Comparison of ENCODE assay signal across 27 cellular contexts in genomic region chr6:75800133-75800532, GRCh38. TPM values are rescaled to one million over a fixed set of nuclear protein-coding genes. Genes with fewer than 3 reads are reported as not detected.
DNase-seq lines count a peak whose midpoint lies in the region; ATAC-seq and TF ChIP-seq lines count a peak whose summit lies in the region.
"Had no signal": no experiment of that assay in that cellular context is flagged by ENCODE, and none has a peak within 500 bp of the region (broad histone marks: within the 10 kb centered on the region; RNA-seq: fewer than 3 reads in every experiment).

No MANE protein-coding gene starts in this region.

- peaks cover 2% of the 10 kb centered on the region for H3K9me3 Mint-ChIP-seq in CD8-positive, alpha-beta T cell
- H3K9me3 Mint-ChIP-seq: activated naive CD8-positive, alpha-beta T cell treated with anti-CD3 and anti-CD28 coated beads, Interleukin-2, amount 10 ng/mL, durations not matched to agents 7 days and 5 days; immature natural killer cell; stimulated activated memory B cell treated with anti-CD40 and anti-IgM and Interleukin-4, amounts not matched to agents 10 μg/mL and 1 μg/mL and 100 μg/mL, for 72 hours had no signal

- peak overlapping the region; percentile 14 for H3K27ac ChIP-seq in smooth muscle cell (ENCODE audit: low read depth)
- H3K27ac ChIP-seq in CD8-positive, alpha-beta T cell (ENCODE audit: low read depth, low read length): no peak overlapping the region
- H3K27ac ChIP-seq: ascending aorta, C4-2B, KMS-11, ovary, Peyer's patch, transverse colon had no signal

- peaks cover 5% of the 10 kb centered on the region for H4K20me1 ChIP-seq in smooth muscle cell (ENCODE audit: low read depth)

- H3K36me3 ChIP-seq in smooth muscle cell (ENCODE audit: low read depth): no peaks in the 10 kb centered on the region
- no peaks in the 10 kb centered on the region for H3K36me3 ChIP-seq in CD8-positive, alpha-beta T cell (ENCODE audit: insufficient read depth, low read length)
- H3K36me3 ChIP-seq: ascending aorta, ovary, Peyer's patch, transverse colon had no signal

- DNase-seq in NCI-H1105 treated with DMSO at 0.1 percent for 48 hours (lab: John Stamatoyannopoulos, UW) (peak; percentile 43), NCI-H1105 (lab: John Stamatoyannopoulos, UW) (no peak), NCI-H128 (lab: John Stamatoyannopoulos, UW; ENCODE audit: unreplicated experiment) (peak; percentile 22), NCI-H524 (lab: John Stamatoyannopoulos, UW) (peak; percentile 39 to 85), smooth muscle cell (lab: John Stamatoyannopoulos, UW; ENCODE audit: unreplicated experiment) (no peak)
- DNase-seq in CD8-positive, alpha-beta T cell: no peak
- DNase-seq: activated CD8-positive, alpha-beta memory T cell treated with anti-CD3 and anti-CD28 coated beads, Interleukin-2, amount 10 ng/mL, durations not matched to agents 7 days and 5 days; activated gamma-delta T cell treated with Interleukin-2 at 50 U/mL for 16 hours; activated naive CD8-positive, alpha-beta T cell treated with anti-CD3 and anti-CD28 coated beads, Interleukin-2, amount 10 ng/mL, durations not matched to agents 7 days and 5 days; activated T-cell treated with anti-CD3 and anti-CD28 coated beads, Interleukin-2, amount 50 U/mL, for 48 hours; effector CD8-positive, alpha-beta T cell; immature natural killer cell; left colon; mesenchymal stem cell; NCI-H1930; NCI-H69; ovary; Peyer's patch; SHP77; T-helper 2 cell; transverse colon had no signal

- H3K27me3 Mint-ChIP-seq in CD8-positive, alpha-beta T cell (ENCODE audit: low read depth): peaks cover 10% of the 10 kb centered on the region

- H3K9me3 ChIP-seq in smooth muscle cell (replicated peaks; ENCODE audit: low read depth): no peaks in the 10 kb centered on the region
- H3K9me3 ChIP-seq in CD8-positive, alpha-beta T cell (ENCODE audit: low read length): no peaks in the 10 kb centered on the region
- H3K9me3 ChIP-seq: ascending aorta, ovary, Peyer's patch, transverse colon had no signal

- H3K4me2 ChIP-seq in smooth muscle cell: no peak overlapping the region
- H3K4me2 ChIP-seq: KMS-11 had no signal

- ATAC-seq in CD8-positive, alpha-beta T cell: no peak
- no peak for ATAC-seq in GM19452 (IDR thresholded peaks at IDR 0.05; ENCODE audit: unreplicated experiment)
- ATAC-seq in GM18520 (IDR thresholded peaks at IDR 0.05; ENCODE audit: unreplicated experiment): no peak
- ATAC-seq: activated CD8-positive, alpha-beta memory T cell treated with anti-CD3 and anti-CD28 coated beads, Interleukin-2, amount 10 ng/mL, durations not matched to agents 7 days and 5 days; left colon; stimulated activated memory B cell treated with anti-CD40 and anti-IgM and Interleukin-4, amounts not matched to agents 10 μg/mL and 1 μg/mL and 100 μg/mL, for 72 hours had no signal

- H2AFZ ChIP-seq in smooth muscle cell (ENCODE audit: low read depth): no peak overlapping the region

- no peak overlapping the region for H3K9ac ChIP-seq in smooth muscle cell (ENCODE audit: low read depth)
- H3K9ac ChIP-seq: KMS-11 had no signal

- H3K36me3 Mint-ChIP-seq in CD8-positive, alpha-beta T cell: no peaks in the 10 kb centered on the region
- H3K36me3 Mint-ChIP-seq: activated CD8-positive, alpha-beta memory T cell treated with anti-CD3 and anti-CD28 coated beads, Interleukin-2, amount 10 ng/mL, durations not matched to agents 7 days and 5 days; activated naive CD8-positive, alpha-beta T cell treated with anti-CD3 and anti-CD28 coated beads, Interleukin-2, amount 10 ng/mL, durations not matched to agents 7 days and 5 days; stimulated activated memory B cell treated with anti-CD40 and anti-IgM and Interleukin-4, amounts not matched to agents 10 μg/mL and 1 μg/mL and 100 μg/mL, for 72 hours had no signal

- H3K4me1 Mint-ChIP-seq in CD8-positive, alpha-beta T cell (ENCODE audit: low read depth): no peaks in the 10 kb centered on the region
- H3K4me1 Mint-ChIP-seq: activated CD8-positive, alpha-beta memory T cell treated with anti-CD3 and anti-CD28 coated beads, Interleukin-2, amount 10 ng/mL, durations not matched to agents 7 days and 5 days; activated naive CD8-positive, alpha-beta T cell treated with anti-CD3 and anti-CD28 coated beads, Interleukin-2, amount 10 ng/mL, durations not matched to agents 7 days and 5 days; immature natural killer cell; stimulated activated memory B cell treated with anti-CD40 and anti-IgM and Interleukin-4, amounts not matched to agents 10 μg/mL and 1 μg/mL and 100 μg/mL, for 72 hours had no signal

- H3K4me3 ChIP-seq in smooth muscle cell: no peak overlapping the region
- no peak overlapping the region for H3K4me3 ChIP-seq in CD8-positive, alpha-beta T cell (ENCODE audit: low read depth, low read length)
- H3K4me3 ChIP-seq: ascending aorta, ovary, Peyer's patch, transverse colon had no signal

- WGBS in smooth muscle cell (ENCODE audit: low lambda C conversion rate): 80% methylated on average over 4 of the region's 4 CpGs

- POLR2A ChIA-PET in CD8-positive, alpha-beta T cell (lab: Charles Lee): no interaction called here

- peaks cover 5% of the 10 kb centered on the region for H3K4me1 ChIP-seq in smooth muscle cell (ENCODE audit: low read depth)
- no peaks in the 10 kb centered on the region for H3K4me1 ChIP-seq in CD8-positive, alpha-beta T cell (ENCODE audit: insufficient read depth, low read length)
- H3K4me1 ChIP-seq: ascending aorta, Peyer's patch, transverse colon had no signal

- CTCF ChIA-PET in CD8-positive, alpha-beta T cell (lab: Charles Lee): no interaction called here

- H3K27ac Mint-ChIP-seq in CD8-positive, alpha-beta T cell: no peak overlapping the region
- H3K27ac Mint-ChIP-seq: activated CD8-positive, alpha-beta memory T cell treated with anti-CD3 and anti-CD28 coated beads, Interleukin-2, amount 10 ng/mL, durations not matched to agents 7 days and 5 days; activated naive CD8-positive, alpha-beta T cell treated with anti-CD3 and anti-CD28 coated beads, Interleukin-2, amount 10 ng/mL, durations not matched to agents 7 days and 5 days; immature natural killer cell; stimulated activated memory B cell treated with anti-CD40 and anti-IgM and Interleukin-4, amounts not matched to agents 10 μg/mL and 1 μg/mL and 100 μg/mL, for 72 hours had no signal

- H3K27me3 ChIP-seq in smooth muscle cell (ENCODE audit: low read depth): no peaks in the 10 kb centered on the region
- no peaks in the 10 kb centered on the region for H3K27me3 ChIP-seq in CD8-positive, alpha-beta T cell (ENCODE audit: insufficient read depth, low read length)
- H3K27me3 ChIP-seq: ascending aorta, ovary, Peyer's patch, transverse colon had no signal

- TF ChIP-seq CTCF in smooth muscle cell (IDR thresholded peaks at IDR 0.05; ENCODE audit: borderline replicate concordance, insufficient read depth, poor library complexity, severe bottlenecking): no peak
- TF ChIP-seq CTCF in CD8-positive, alpha-beta T cell (IDR thresholded peaks at IDR 0.05): no peak

- no peaks in the 10 kb centered on the region for H3K79me2 ChIP-seq in smooth muscle cell (ENCODE audit: low read depth)

- intact Hi-C loops in CD8-positive, alpha-beta T cell (cut with DNase I, micrococcal nuclease): no loop called here

- H3K4me3 Mint-ChIP-seq in CD8-positive, alpha-beta T cell: no peak overlapping the region
- H3K4me3 Mint-ChIP-seq: activated CD8-positive, alpha-beta memory T cell treated with anti-CD3 and anti-CD28 coated beads, Interleukin-2, amount 10 ng/mL, durations not matched to agents 7 days and 5 days; activated naive CD8-positive, alpha-beta T cell treated with anti-CD3 and anti-CD28 coated beads, Interleukin-2, amount 10 ng/mL, durations not matched to agents 7 days and 5 days; immature natural killer cell; stimulated activated memory B cell treated with anti-CD40 and anti-IgM and Interleukin-4, amounts not matched to agents 10 μg/mL and 1 μg/mL and 100 μg/mL, for 72 hours had no signal

- peaks cover 5% of the 10 kb centered on the region for H3F3A ChIP-seq in smooth muscle cell (ENCODE audit: low read depth)

RNA-seq across cellular contexts. Expression of gene MYO6, which starts 51.1 kb away (rescaled TPM):
- total RNA-seq in smooth muscle cell: 18.1 and 22.1 TPM in 2 replicates
- 10.6 and 19.9 TPM in 2 replicates for polyA plus RNA-seq in smooth muscle cell
- total RNA-seq in CD8-positive, alpha-beta T cell: 1 to 10 TPM; 2.2 to 2.8 TPM

Comparison
In these comparisons a context has a peak if more than half of its experiments do, and no peak if none do; other contexts are left out.
1. DNase-seq: peak in NCI-H1105 treated with DMSO at 0.1 percent for 48 hours (single experiment), NCI-H128 (single experiment) and NCI-H524 (2 of 2); none in NCI-H1105 (single experiment), smooth muscle cell (single experiment) and CD8-positive, alpha-beta T cell (0 of 7).